Comparison of ENCODE assay signal across 26 cellular contexts in the genomic region with DNA sequence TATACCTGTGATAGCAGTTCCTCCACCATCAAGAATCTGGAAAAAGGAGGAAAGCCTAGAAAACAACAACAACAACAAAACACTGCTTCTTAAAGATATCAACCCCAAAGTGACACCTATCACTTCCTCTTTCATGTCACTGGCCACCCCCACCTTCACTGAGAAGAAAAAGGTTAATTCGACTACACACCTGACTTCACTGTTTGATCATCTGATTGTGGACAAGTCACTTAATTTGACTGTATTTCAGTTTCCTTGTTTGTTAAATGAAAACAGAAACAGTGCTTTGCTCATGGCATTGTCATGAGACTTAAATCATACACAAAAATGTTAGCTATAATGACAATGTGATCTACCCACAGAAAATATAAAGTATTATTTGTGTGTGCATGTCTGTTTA.
DNase-seq lines count a peak whose midpoint lies in the region; ATAC-seq and TF ChIP-seq lines count a peak whose summit lies in the region.
"Had no signal": no experiment of that assay in that cellular context is flagged by ENCODE, and none has a peak within 500 bp of the region (broad histone marks: within the 10 kb centered on the region; RNA-seq: fewer than 3 reads in every experiment).

No MANE protein-coding gene starts in this region.

- CTCF ChIA-PET in GM10248 (lab: Yijun Ruan, JAX), result no interaction called here
- CTCF ChIA-PET in OCI-LY7 (lab: Charles Lee; ENCODE audit: unreplicated experiment), result no interaction called here
- CTCF ChIA-PET in naive thymus-derived CD4-positive, alpha-beta T cell (lab: Charles Lee), result no interaction called here

- H3K4me2 ChIP-seq in OCI-LY7 (ENCODE audit: low read length), result peak overlapping the region; percentile 9
- H3K4me2 ChIP-seq: A549 had no signal

- H3K9me2 ChIP-seq in OCI-LY7 (ENCODE audit: insufficient read depth, low read length), result no peaks in the 10 kb centered on the region

- H3K4me1 ChIP-seq in OCI-LY7 (ENCODE audit: insufficient read depth, low read length, poor library complexity, severe bottlenecking), result peaks cover 6% of the 10 kb centered on the region
- H3K4me1 ChIP-seq in naive thymus-derived CD4-positive, alpha-beta T cell (ENCODE audit: control insufficient read depth in 2 of 2, insufficient read depth in 2 of 2, low read length in 2 of 2), result no peaks in the 10 kb centered on the region

- no peaks in the 10 kb centered on the region for H3K79me2 ChIP-seq in OCI-LY7 (ENCODE audit: insufficient read depth, low read depth, low read length)

- no peak for ATAC-seq in naive thymus-derived CD4-positive, alpha-beta T cell
- ATAC-seq: A549, T-cell had no signal

- H3K4me1 Mint-ChIP-seq in nephron (peaks cover 38% of the 10 kb centered on the region), glutamatergic neuron (ENCODE audit: low read depth, unreplicated experiment) (peaks cover 13% of the 10 kb centered on the region)
- peaks cover 0 to 1% (median 0%) of the 10 kb centered on the region in 7 donors for H3K4me1 Mint-ChIP-seq in naive thymus-derived CD4-positive, alpha-beta T cell
- H3K4me1 Mint-ChIP-seq: CD4-positive, alpha-beta memory T cell; T-cell had no signal

- H3K9me3 Mint-ChIP-seq in nephron (peaks cover 4% of the 10 kb centered on the region), glutamatergic neuron (ENCODE audit: unreplicated experiment) (no peaks in the 10 kb centered on the region)
- peaks cover 0 to 2% (median 0%) of the 10 kb centered on the region in 11 donors for H3K9me3 Mint-ChIP-seq in naive thymus-derived CD4-positive, alpha-beta T cell
- H3K9me3 Mint-ChIP-seq: T-cell had no signal

- H3K36me3 Mint-ChIP-seq in nephron (ENCODE audit: low read depth), result no peaks in the 10 kb centered on the region
- no peaks in the 10 kb centered on the region for H3K36me3 Mint-ChIP-seq in naive thymus-derived CD4-positive, alpha-beta T cell
- no peaks in the 10 kb centered on the region for H3K36me3 Mint-ChIP-seq in glutamatergic neuron (ENCODE audit: unreplicated experiment)
- H3K36me3 Mint-ChIP-seq: CD4-positive, alpha-beta memory T cell; T-cell had no signal

- peaks cover 4% of the 10 kb centered on the region; the same call in 1 of the 2 replicates for H3K9me3 ChIP-seq in OCI-LY7 (ENCODE audit: low read length)
- H3K9me3 ChIP-seq in naive thymus-derived CD4-positive, alpha-beta T cell (ENCODE audit: control insufficient read depth in 2 of 3, low read length in 3 of 3), result no peaks in the 10 kb centered on the region

- no peak overlapping the region for H3K27ac ChIP-seq in OCI-LY7 (ENCODE audit: low read depth, low read length, poor library complexity, severe bottlenecking)
- H3K27ac ChIP-seq in brain microvascular endothelial cell, result peak overlapping the region; percentile 37
- H3K27ac ChIP-seq in naive thymus-derived CD4-positive, alpha-beta T cell (ENCODE audit: low read depth, low read length), result no peak overlapping the region
- H3K27ac ChIP-seq: A549 had no signal

- H3K36me3 ChIP-seq in OCI-LY7 (ENCODE audit: insufficient read depth, low read length), result no peaks in the 10 kb centered on the region
- no peaks in the 10 kb centered on the region for H3K36me3 ChIP-seq in brain microvascular endothelial cell (replicated peaks)
- no peaks in the 10 kb centered on the region for H3K36me3 ChIP-seq in naive thymus-derived CD4-positive, alpha-beta T cell (ENCODE audit: control insufficient read depth in 2 of 3, insufficient read depth in 3 of 3, low read length in 3 of 3)

- no peak overlapping the region for H2AFZ ChIP-seq in OCI-LY7 (ENCODE audit: low read length)

- no peaks in the 10 kb centered on the region for H3K27me3 Mint-ChIP-seq in nephron (ENCODE audit: low read depth)
- peaks cover 0 to 12% (median 8%) of the 10 kb centered on the region in 5 donors for H3K27me3 Mint-ChIP-seq in naive thymus-derived CD4-positive, alpha-beta T cell
- peaks cover 2% of the 10 kb centered on the region for H3K27me3 Mint-ChIP-seq in glutamatergic neuron (ENCODE audit: unreplicated experiment)

- in situ Hi-C loops in brain microvascular endothelial cell (cut with HindIII; ENCODE audit: low pct_ligation_motif_present, low sequenced_read_pairs), result no loop called here

- no TSS peak for BruUV-seq in OCI-LY7 (replicated peaks; lab: Mats Ljungman, UMichigan)

- no peak overlapping the region for H3K4me3 ChIP-seq in OCI-LY7 (ENCODE audit: low read depth, low read length, poor library complexity, severe bottlenecking)
- no peak overlapping the region for H3K4me3 ChIP-seq in brain microvascular endothelial cell (ENCODE audit: low read depth, low read length)
- H3K4me3 ChIP-seq in naive thymus-derived CD4-positive, alpha-beta T cell (ENCODE audit: low read length), result no peak overlapping the region
- H3K4me3 ChIP-seq: A549 had no signal

- POLR2A ChIA-PET in GM10248 (lab: Yijun Ruan, JAX) (no interaction called here), OCI-LY7 (lab: Charles Lee) (interaction anchor here (0.5 to 0.6 kb wide), 2 partner anchors 171 to 886 kb away, joined by 3 read pairs; no protein-coding TSS in a partner anchor)
- POLR2A ChIA-PET in naive thymus-derived CD4-positive, alpha-beta T cell (lab: Charles Lee), result no interaction called here

- H3K27me3 ChIP-seq in brain microvascular endothelial cell (replicated peaks), result no peaks in the 10 kb centered on the region
- no peaks in the 10 kb centered on the region for H3K27me3 ChIP-seq in naive thymus-derived CD4-positive, alpha-beta T cell (ENCODE audit: control insufficient read depth in 2 of 2, insufficient read depth in 2 of 2, low read length in 2 of 2)

- peak; percentile 22 for DNase-seq in GM10248 (ENCODE audit: extremely low spot score)
- DNase-seq in OCI-LY7 (ENCODE audit: low spot score), result peak; percentile 11
- DNase-seq in brain microvascular endothelial cell, result no peak
- no peak for DNase-seq in naive thymus-derived CD4-positive, alpha-beta T cell
- no peak for DNase-seq in GM19238 (ENCODE audit: insufficient read length, low spot score)
- DNase-seq in glutamatergic neuron, result no peak
- DNase-seq: C1 segment of cervical spinal cord; CD4-positive, alpha-beta memory T cell; COR-L47; DMS79; GDM1; HCEC 1CT; KG1; MM.1S; NCI-H1092; NCI-H1436; NCI-H187; NCI-H2081 treated with DMSO at 0.1 percent for 48 hours; NCI-H2171; NCI-H226; NCI-H510A treated with DMSO at 0.1 percent for 48 hours; RPMI8226; SHP77; T-cell had no signal

- no peaks in the 10 kb centered on the region for H4K20me1 ChIP-seq in OCI-LY7 (ENCODE audit: insufficient read depth, low read length)

- intact Hi-C loops in OCI-LY7 (cut with micrococcal nuclease; ENCODE audit: unreplicated experiment), result no loop called here
- intact Hi-C loops in naive thymus-derived CD4-positive, alpha-beta T cell (cut with micrococcal nuclease), result no loop called here

- peak overlapping the region; percentile 20 to 65 (median 22) for H3K27ac Mint-ChIP-seq in nephron
- H3K27ac Mint-ChIP-seq in naive thymus-derived CD4-positive, alpha-beta T cell, result no peak overlapping the region
- H3K27ac Mint-ChIP-seq in glutamatergic neuron (ENCODE audit: unreplicated experiment), result no peak overlapping the region
- H3K27ac Mint-ChIP-seq: CD4-positive, alpha-beta memory T cell; T-cell had no signal

- H3K4me3 Mint-ChIP-seq in nephron (no peak overlapping the region), glutamatergic neuron (ENCODE audit: unreplicated experiment) (no peak overlapping the region)
- H3K4me3 Mint-ChIP-seq in naive thymus-derived CD4-positive, alpha-beta T cell, result no peak overlapping the region
- H3K4me3 Mint-ChIP-seq: CD4-positive, alpha-beta memory T cell; T-cell had no signal

- TF ChIP-seq CTCF in GM10248 (IDR thresholded peaks at IDR 0.05; ENCODE audit: control extremely low read depth, extremely low read depth, low read depth, missing control alignments) (no peak), OCI-LY7 (conservative IDR thresholded peaks at IDR 0.05; ENCODE audit: low read length) (no peak), brain microvascular endothelial cell (IDR thresholded peaks at IDR 0.05; ENCODE audit: low read depth, low read length, missing control alignments) (no peak), nephron (IDR thresholded peaks at IDR 0.05; ENCODE audit: unreplicated experiment in 3 of 3) (no peak), glutamatergic neuron (IDR thresholded peaks at IDR 0.05; ENCODE audit: partially characterized antibody, unreplicated experiment) (no peak)

Comparison
In these comparisons a context has a peak if more than half of its experiments do, and no peak if none do; other contexts are left out.
1. DNase-seq: peak in GM10248 (single experiment) and OCI-LY7 (single experiment); none in brain microvascular endothelial cell (single experiment), naive thymus-derived CD4-positive, alpha-beta T cell (0 of 9), GM19238 (single experiment) and glutamatergic neuron (single experiment).
2. H3K27ac Mint-ChIP-seq: peak in nephron (3 of 3); none in naive thymus-derived CD4-positive, alpha-beta T cell (0 of 9) and glutamatergic neuron (single experiment).